ENCODE assay signal across 1 cellular context in the genomic region with DNA sequence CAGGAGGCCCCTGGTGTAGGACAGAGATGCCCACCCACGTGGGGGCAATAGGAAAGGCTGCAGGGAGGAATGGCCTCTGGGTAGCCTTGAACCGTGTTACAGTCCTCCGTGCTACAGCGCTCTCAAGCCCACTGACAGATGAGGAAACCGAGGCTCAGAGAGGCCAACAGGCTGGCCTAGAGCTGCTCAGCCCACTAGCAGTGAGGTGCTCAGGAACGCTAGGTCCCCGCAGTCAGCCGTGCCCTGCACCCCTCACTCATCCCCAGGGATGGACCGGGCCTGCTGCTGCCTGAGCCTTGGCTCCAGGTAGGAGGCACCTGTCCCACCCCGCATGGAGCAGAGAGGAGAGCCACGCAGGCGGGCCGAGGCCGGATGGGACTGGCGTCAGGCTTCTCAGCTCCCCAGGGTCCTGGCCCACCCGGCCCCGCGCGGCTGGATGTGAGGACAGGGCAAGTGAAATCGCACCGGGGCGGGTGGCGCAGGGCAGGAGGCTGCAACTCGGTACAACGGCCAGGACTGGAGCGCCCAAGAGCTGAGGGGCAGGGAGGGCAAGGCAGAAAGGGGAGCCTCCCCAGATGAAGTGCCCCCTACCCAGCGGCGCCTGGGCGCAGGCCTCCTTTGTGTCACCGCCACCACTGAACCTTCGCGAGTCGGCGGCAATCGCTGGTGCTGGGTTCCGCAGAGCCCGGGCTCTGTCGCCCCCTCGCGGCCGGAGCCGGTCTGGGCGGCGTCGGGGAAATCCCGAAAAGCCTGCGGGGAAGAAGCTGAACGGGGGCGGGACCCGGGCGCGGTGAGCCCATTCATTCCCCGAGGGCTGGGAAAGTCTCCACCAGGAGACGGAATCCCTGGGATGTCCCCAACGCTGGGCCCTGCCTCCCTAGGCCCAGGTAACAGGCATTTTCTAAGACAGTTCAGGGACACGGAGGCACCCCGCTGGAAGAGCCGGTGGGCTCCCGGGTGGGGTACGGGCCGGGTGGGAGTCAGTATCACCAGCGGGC.
TF ChIP-seq lines count a peak whose summit lies in the region.

No MANE protein-coding gene starts in this region.

TF ChIP-seq in HepG2, 621 proteins besides CTCF, POLR2A, EP300 and RAD21 (continued from another document):
- TF ChIP-seq, protein P1, sequence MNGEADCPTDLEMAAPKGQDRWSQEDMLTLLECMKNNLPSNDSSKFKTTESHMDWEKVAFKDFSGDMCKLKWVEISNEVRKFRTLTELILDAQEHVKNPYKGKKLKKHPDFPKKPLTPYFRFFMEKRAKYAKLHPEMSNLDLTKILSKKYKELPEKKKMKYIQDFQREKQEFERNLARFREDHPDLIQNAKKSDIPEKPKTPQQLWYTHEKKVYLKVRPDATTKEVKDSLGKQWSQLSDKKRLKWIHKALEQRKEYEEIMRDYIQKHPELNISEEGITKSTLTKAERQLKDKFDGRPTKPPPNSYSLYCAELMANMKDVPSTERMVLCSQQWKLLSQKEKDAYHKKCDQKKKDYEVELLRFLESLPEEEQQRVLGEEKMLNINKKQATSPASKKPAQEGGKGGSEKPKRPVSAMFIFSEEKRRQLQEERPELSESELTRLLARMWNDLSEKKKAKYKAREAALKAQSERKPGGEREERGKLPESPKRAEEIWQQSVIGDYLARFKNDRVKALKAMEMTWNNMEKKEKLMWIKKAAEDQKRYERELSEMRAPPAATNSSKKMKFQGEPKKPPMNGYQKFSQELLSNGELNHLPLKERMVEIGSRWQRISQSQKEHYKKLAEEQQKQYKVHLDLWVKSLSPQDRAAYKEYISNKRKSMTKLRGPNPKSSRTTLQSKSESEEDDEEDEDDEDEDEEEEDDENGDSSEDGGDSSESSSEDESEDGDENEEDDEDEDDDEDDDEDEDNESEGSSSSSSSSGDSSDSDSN (CRISPR knock-in tag; IDR thresholded peaks at IDR 0.05), result peak; percentile 67
- TF ChIP-seq IKZF1 (IDR thresholded peaks at IDR 0.05) (no peak), MAFK (conservative IDR thresholded peaks at IDR 0.05 in 1 of 2, IDR thresholded peaks at IDR 0.05 in 1 of 2; ENCODE audit: low read length in 2 of 2) (no peak), ARNT (IDR thresholded peaks at IDR 0.05) (no peak), ZFY (CRISPR knock-in tag; IDR thresholded peaks at IDR 0.05) (peak; percentile 81), CEBPB (IDR thresholded peaks at IDR 0.05; ENCODE audit: borderline replicate concordance, low read depth, low read length) (no peak), THAP11 (CRISPR knock-in tag; IDR thresholded peaks at IDR 0.05) (peak; percentile 47; the same call in 1 of the 2 replicates), ZNF329 (CRISPR knock-in tag; IDR thresholded peaks at IDR 0.05; ENCODE audit: low read depth) (no peak), ESRRA (CRISPR knock-in tag; IDR thresholded peaks at IDR 0.05; ENCODE audit: low read depth) (0 out of 2 replicates have a peak, but pooled peaks have one; percentile 18), ZNF552 (CRISPR knock-in tag; IDR thresholded peaks at IDR 0.05; ENCODE audit: borderline replicate concordance) (no peak), GFI1 (CRISPR knock-in tag; IDR thresholded peaks at IDR 0.05; ENCODE audit: borderline replicate concordance) (peak; percentile 57; the same call in 1 of the 2 replicates), REPIN1 (CRISPR knock-in tag; IDR thresholded peaks at IDR 0.05; ENCODE audit: borderline replicate concordance, low read depth) (no peak), GATAD2A (CRISPR knock-in tag; IDR thresholded peaks at IDR 0.05) (peak; percentile 29; the same call in 1 of the 2 replicates), ZNF879 (CRISPR knock-in tag; IDR thresholded peaks at IDR 0.05) (no peak), ZNF614 (CRISPR knock-in tag; IDR thresholded peaks at IDR 0.05; ENCODE audit: borderline replicate concordance) (0 out of 2 replicates have a peak, but pooled peaks have one; percentile 74), TARDBP (CRISPR knock-in tag; IDR thresholded peaks at IDR 0.05) (peak; percentile 60; the same call in 1 of the 2 replicates), ZNF414 (CRISPR knock-in tag; IDR thresholded peaks at IDR 0.05) (no peak), ZNF510 (CRISPR knock-in tag; IDR thresholded peaks at IDR 0.05; ENCODE audit: low read depth) (no peak), ZNF101 (CRISPR knock-in tag; IDR thresholded peaks at IDR 0.05; ENCODE audit: borderline replicate concordance, low read depth) (no peak), E2F1 (CRISPR knock-in tag; IDR thresholded peaks at IDR 0.05) (no peak; the same call in 1 of the 2 replicates), MBD4 (IDR thresholded peaks at IDR 0.05; ENCODE audit: borderline replicate concordance, low read length) (no peak), KLF13 (CRISPR knock-in tag; IDR thresholded peaks at IDR 0.05) (no peak), ZFP37 (CRISPR knock-in tag; IDR thresholded peaks at IDR 0.05; ENCODE audit: borderline replicate concordance) (no peak), KLF16 (CRISPR knock-in tag; IDR thresholded peaks at IDR 0.05) (peak in 1 of 2 experiments; percentile 85; a peak in 2 of 4 replicates), TCF12 (IDR thresholded peaks at IDR 0.05) (no peak), TCF12 (CRISPR knock-in tag; IDR thresholded peaks at IDR 0.05) (no peak), ZNF44 (CRISPR knock-in tag; IDR thresholded peaks at IDR 0.05) (no peak), ZNF850 (CRISPR knock-in tag; conservative IDR thresholded peaks at IDR 0.05) (no peak), DR1 (CRISPR knock-in tag; IDR thresholded peaks at IDR 0.05) (no peak), ZNF350 (CRISPR knock-in tag; IDR thresholded peaks at IDR 0.05; ENCODE audit: borderline replicate concordance, low read depth) (peak; percentile 50; the same call in 1 of the 2 replicates), MAFG (CRISPR knock-in tag; IDR thresholded peaks at IDR 0.05) (no peak), RFXAP (CRISPR knock-in tag; IDR thresholded peaks at IDR 0.05; ENCODE audit: borderline replicate concordance) (no peak), ZNF432 (CRISPR knock-in tag; IDR thresholded peaks at IDR 0.05; ENCODE audit: borderline replicate concordance) (no peak), ISL2 (CRISPR knock-in tag; IDR thresholded peaks at IDR 0.05) (peak; percentile 67; the same call in 1 of the 2 replicates), TIGD3 (CRISPR knock-in tag; IDR thresholded peaks at IDR 0.05; ENCODE audit: borderline replicate concordance) (no peak), KLF12 (CRISPR knock-in tag; IDR thresholded peaks at IDR 0.05; ENCODE audit: borderline replicate concordance) (peak; percentile 54; the same call in 1 of the 2 replicates), ZNF343 (CRISPR knock-in tag; IDR thresholded peaks at IDR 0.05) (peak; percentile 54; the same call in 1 of the 2 replicates), STAG1 (CRISPR knock-in tag; IDR thresholded peaks at IDR 0.05) (peak; percentile 99), ZFP90 (CRISPR knock-in tag; IDR thresholded peaks at IDR 0.05; ENCODE audit: borderline replicate concordance) (peak; percentile 35; the same call in 1 of the 2 replicates), NFE2L1 (CRISPR knock-in tag; IDR thresholded peaks at IDR 0.05; ENCODE audit: borderline replicate concordance) (no peak), RARG (CRISPR knock-in tag; IDR thresholded peaks at IDR 0.05; ENCODE audit: low read depth) (no peak), ZNF296 (CRISPR knock-in tag; conservative IDR thresholded peaks at IDR 0.05) (no peak), CHCHD3 (CRISPR knock-in tag; IDR thresholded peaks at IDR 0.05) (no peak; the same call in 1 of the 2 replicates), ZNF747 (CRISPR knock-in tag; IDR thresholded peaks at IDR 0.05; ENCODE audit: borderline replicate concordance) (peak; percentile 36; the same call in 1 of the 2 replicates)
- TF ChIP-seq, protein P2, sequence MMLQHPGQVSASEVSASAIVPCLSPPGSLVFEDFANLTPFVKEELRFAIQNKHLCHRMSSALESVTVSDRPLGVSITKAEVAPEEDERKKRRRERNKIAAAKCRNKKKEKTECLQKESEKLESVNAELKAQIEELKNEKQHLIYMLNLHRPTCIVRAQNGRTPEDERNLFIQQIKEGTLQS (CRISPR knock-in tag; IDR thresholded peaks at IDR 0.05), result no peak
- TF ChIP-seq, protein P3, sequence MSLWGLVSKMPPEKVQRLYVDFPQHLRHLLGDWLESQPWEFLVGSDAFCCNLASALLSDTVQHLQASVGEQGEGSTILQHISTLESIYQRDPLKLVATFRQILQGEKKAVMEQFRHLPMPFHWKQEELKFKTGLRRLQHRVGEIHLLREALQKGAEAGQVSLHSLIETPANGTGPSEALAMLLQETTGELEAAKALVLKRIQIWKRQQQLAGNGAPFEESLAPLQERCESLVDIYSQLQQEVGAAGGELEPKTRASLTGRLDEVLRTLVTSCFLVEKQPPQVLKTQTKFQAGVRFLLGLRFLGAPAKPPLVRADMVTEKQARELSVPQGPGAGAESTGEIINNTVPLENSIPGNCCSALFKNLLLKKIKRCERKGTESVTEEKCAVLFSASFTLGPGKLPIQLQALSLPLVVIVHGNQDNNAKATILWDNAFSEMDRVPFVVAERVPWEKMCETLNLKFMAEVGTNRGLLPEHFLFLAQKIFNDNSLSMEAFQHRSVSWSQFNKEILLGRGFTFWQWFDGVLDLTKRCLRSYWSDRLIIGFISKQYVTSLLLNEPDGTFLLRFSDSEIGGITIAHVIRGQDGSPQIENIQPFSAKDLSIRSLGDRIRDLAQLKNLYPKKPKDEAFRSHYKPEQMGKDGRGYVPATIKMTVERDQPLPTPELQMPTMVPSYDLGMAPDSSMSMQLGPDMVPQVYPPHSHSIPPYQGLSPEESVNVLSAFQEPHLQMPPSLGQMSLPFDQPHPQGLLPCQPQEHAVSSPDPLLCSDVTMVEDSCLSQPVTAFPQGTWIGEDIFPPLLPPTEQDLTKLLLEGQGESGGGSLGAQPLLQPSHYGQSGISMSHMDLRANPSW (CRISPR knock-in tag; IDR thresholded peaks at IDR 0.05; ENCODE audit: borderline replicate concordance), result no peak
- TF ChIP-seq, protein P4, sequence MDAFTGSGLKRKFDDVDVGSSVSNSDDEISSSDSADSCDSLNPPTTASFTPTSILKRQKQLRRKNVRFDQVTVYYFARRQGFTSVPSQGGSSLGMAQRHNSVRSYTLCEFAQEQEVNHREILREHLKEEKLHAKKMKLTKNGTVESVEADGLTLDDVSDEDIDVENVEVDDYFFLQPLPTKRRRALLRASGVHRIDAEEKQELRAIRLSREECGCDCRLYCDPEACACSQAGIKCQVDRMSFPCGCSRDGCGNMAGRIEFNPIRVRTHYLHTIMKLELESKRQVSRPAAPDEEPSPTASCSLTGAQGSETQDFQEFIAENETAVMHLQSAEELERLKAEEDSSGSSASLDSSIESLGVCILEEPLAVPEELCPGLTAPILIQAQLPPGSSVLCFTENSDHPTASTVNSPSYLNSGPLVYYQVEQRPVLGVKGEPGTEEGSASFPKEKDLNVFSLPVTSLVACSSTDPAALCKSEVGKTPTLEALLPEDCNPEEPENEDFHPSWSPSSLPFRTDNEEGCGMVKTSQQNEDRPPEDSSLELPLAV (CRISPR knock-in tag; conservative IDR thresholded peaks at IDR 0.05; ENCODE audit: low read depth), result no peak
- TF ChIP-seq, protein P5, sequence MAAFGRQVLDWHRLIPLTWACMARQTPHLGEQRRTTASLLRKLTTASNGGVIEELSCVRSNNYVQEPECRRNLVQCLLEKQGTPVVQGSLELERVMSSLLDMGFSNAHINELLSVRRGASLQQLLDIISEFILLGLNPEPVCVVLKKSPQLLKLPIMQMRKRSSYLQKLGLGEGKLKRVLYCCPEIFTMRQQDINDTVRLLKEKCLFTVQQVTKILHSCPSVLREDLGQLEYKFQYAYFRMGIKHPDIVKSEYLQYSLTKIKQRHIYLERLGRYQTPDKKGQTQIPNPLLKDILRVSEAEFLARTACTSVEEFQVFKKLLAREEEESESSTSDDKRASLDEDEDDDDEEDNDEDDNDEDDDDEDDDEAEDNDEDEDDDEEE (CRISPR knock-in tag; IDR thresholded peaks at IDR 0.05), result no peak
